17 cellular contexts compared by ENCODE assay signal in the genomic region with DNA sequence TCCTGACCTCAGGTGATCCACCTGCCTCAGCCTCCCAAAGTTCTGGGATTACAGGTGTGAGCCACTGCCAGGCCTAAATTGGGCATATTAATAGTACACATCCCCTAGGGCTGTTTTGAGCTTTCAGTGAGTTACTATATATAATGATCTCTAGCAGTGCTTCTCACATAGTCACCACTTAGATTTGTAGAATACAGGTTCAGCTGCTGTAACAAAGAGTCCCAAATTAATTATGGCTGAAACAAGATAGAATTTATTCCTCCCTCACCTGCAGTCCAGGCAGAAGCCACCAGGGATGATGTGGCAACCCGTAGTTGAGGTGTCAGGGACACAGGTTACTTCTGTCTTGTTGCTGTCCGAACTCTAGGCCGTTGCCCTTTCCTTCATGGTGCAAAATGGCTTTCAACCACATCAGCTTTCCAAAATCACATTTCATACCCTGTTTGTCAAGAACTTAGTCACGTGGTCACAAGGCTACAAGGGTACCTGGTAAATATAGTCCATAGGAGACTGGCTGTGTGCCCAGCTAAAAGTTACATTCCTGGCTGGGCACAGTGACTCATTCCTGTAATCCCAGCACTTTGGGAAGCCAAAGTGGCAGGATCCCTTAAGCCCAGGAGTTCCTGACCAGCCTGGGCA. TPM values are rescaled to one million over a fixed set of nuclear protein-coding genes. Genes with fewer than 3 reads are reported as not detected.
"Had no signal": no experiment of that assay in that cellular context is flagged by ENCODE, and none has a peak within 500 bp of the region (broad histone marks: within the 10 kb centered on the region; RNA-seq: fewer than 3 reads in every experiment).

No MANE protein-coding gene starts in this region.

- FAIRE-seq: keratinocyte had no signal

- H3K9me3 Mint-ChIP-seq: activated CD4-positive, alpha-beta memory T cell treated with anti-CD3 and anti-CD28 coated beads, Interleukin-2, amount 10 ng/mL, durations not matched to agents 7 days and 5 days; activated naive CD4-positive, alpha-beta T cell treated with anti-CD3 and anti-CD28 coated beads, Interleukin-2, amount 10 ng/mL, durations not matched to agents 7 days and 5 days; activated T-cell treated with anti-CD3 and anti-CD28 coated beads, Interleukin-2, amount 50 U/mL, for 24 hours; memory B cell; nephron progenitor cell; stimulated activated naive CD8-positive, alpha-beta T cell treated with anti-CD3 and anti-CD28 coated beads, Interleukin-15, amount 100 ng/mL, for 72 hours; T-cell had no signal

- H3K4me3 ChIP-seq: adrenal gland, hepatocyte, left lung, psoas muscle, right lobe of liver, upper lobe of left lung had no signal

- H3K9me3 ChIP-seq: adrenal gland, left lung, psoas muscle, right lobe of liver, upper lobe of left lung had no signal

- H3K27ac ChIP-seq: adrenal gland, hepatocyte, left lung, psoas muscle, right lobe of liver, upper lobe of left lung, WERI-Rb-1 had no signal

- H2AFZ ChIP-seq: hepatocyte had no signal

- H3K4me2 ChIP-seq: hepatocyte had no signal

- ATAC-seq: esophagus mucosa; left lung; psoas muscle; stimulated activated naive CD8-positive, alpha-beta T cell treated with anti-CD3 and anti-CD28 coated beads, Interleukin-15, amount 100 ng/mL, for 72 hours; T-cell had no signal

- H3K27me3 Mint-ChIP-seq: activated CD4-positive, alpha-beta memory T cell treated with anti-CD3 and anti-CD28 coated beads, Interleukin-2, amount 10 ng/mL, durations not matched to agents 7 days and 5 days had no signal

- H3K27me3 ChIP-seq: adrenal gland, hepatocyte, right lobe of liver had no signal

- H3K27ac Mint-ChIP-seq: activated CD4-positive, alpha-beta memory T cell treated with anti-CD3 and anti-CD28 coated beads, Interleukin-2, amount 10 ng/mL, durations not matched to agents 7 days and 5 days; activated naive CD4-positive, alpha-beta T cell treated with anti-CD3 and anti-CD28 coated beads, Interleukin-2, amount 10 ng/mL, durations not matched to agents 7 days and 5 days; activated T-cell treated with anti-CD3 and anti-CD28 coated beads, Interleukin-2, amount 50 U/mL, for 24 hours; memory B cell; nephron progenitor cell had no signal

- H3K4me3 Mint-ChIP-seq: activated CD4-positive, alpha-beta memory T cell treated with anti-CD3 and anti-CD28 coated beads, Interleukin-2, amount 10 ng/mL, durations not matched to agents 7 days and 5 days; activated naive CD4-positive, alpha-beta T cell treated with anti-CD3 and anti-CD28 coated beads, Interleukin-2, amount 10 ng/mL, durations not matched to agents 7 days and 5 days; activated T-cell treated with anti-CD3 and anti-CD28 coated beads, Interleukin-2, amount 50 U/mL, for 24 hours; memory B cell; stimulated activated naive CD8-positive, alpha-beta T cell treated with anti-CD3 and anti-CD28 coated beads, Interleukin-15, amount 100 ng/mL, for 72 hours; T-cell had no signal

- DNase-seq: activated CD4-positive, alpha-beta memory T cell treated with anti-CD3 and anti-CD28 coated beads, Interleukin-2, amount 10 ng/mL, durations not matched to agents 7 days and 5 days; activated naive CD4-positive, alpha-beta T cell treated with anti-CD3 and anti-CD28 coated beads, Interleukin-2, amount 10 ng/mL, durations not matched to agents 7 days and 5 days; activated T-cell treated with anti-CD3 and anti-CD28 coated beads, Interleukin-2, amount 50 U/mL, for 24 hours; left lung; nephron progenitor cell; psoas muscle; stimulated activated naive CD8-positive, alpha-beta T cell treated with anti-CD3 and anti-CD28 coated beads, Interleukin-15, amount 100 ng/mL, for 72 hours; T-cell; T1000; upper lobe of left lung; WERI-Rb-1 had no signal

RNA-seq across cellular contexts. Expression of a gene that starts 4.0 kb away (rescaled TPM):
- polyA plus RNA-seq: keratinocyte had no signal
